1 cellular context compared by ENCODE assay signal in genomic region chr17:50663812-50664374, GRCh38.
TF ChIP-seq lines count a peak whose summit lies in the region.

No MANE protein-coding gene starts in this region.

TF ChIP-seq in HepG2, 621 proteins besides CTCF, POLR2A, EP300 and RAD21 (continued from another document and continues in another):
- no peak for TF ChIP-seq ZKSCAN8 (CRISPR knock-in tag; IDR thresholded peaks at IDR 0.05; ENCODE audit: borderline replicate concordance)
- no peak for TF ChIP-seq FOXP1 (IDR thresholded peaks at IDR 0.05)
- 0 out of 2 replicates have a peak, but pooled peaks have one; percentile 8 for TF ChIP-seq FOXP1 (CRISPR knock-in tag; IDR thresholded peaks at IDR 0.05)
- TF ChIP-seq ZKSCAN1 (IDR thresholded peaks at IDR 0.05; ENCODE audit: low read length), result no peak
- TF ChIP-seq U2AF1 (optimal IDR thresholded peaks at IDR 0.05; ENCODE audit: low read depth, low read length), result no peak
- no peak for TF ChIP-seq ZNF660 (CRISPR knock-in tag; IDR thresholded peaks at IDR 0.05; ENCODE audit: borderline replicate concordance, low read depth)
- no peak for TF ChIP-seq ATAD3A (CRISPR knock-in tag; IDR thresholded peaks at IDR 0.05)
- no peak for TF ChIP-seq ZNF18 (CRISPR knock-in tag; IDR thresholded peaks at IDR 0.05; ENCODE audit: insufficient replicate concordance)
- TF ChIP-seq MAX (IDR thresholded peaks at IDR 0.05), result peak; percentile 66; the same call in 1 of the 2 replicates
- no peak for TF ChIP-seq TCF7 (IDR thresholded peaks at IDR 0.05; ENCODE audit: low read depth)
- no peak for TF ChIP-seq ZMYM2 (CRISPR knock-in tag; IDR thresholded peaks at IDR 0.05)
- TF ChIP-seq CEBPB (IDR thresholded peaks at IDR 0.05; ENCODE audit: borderline replicate concordance, low read depth, low read length), result no peak
- no peak for TF ChIP-seq MBD4 (IDR thresholded peaks at IDR 0.05; ENCODE audit: borderline replicate concordance, low read length)
- no peak for TF ChIP-seq NCOA5 (CRISPR knock-in tag; IDR thresholded peaks at IDR 0.05)
- no peak for TF ChIP-seq ZNF362 (CRISPR knock-in tag; IDR thresholded peaks at IDR 0.05; ENCODE audit: borderline replicate concordance)
- no peak for TF ChIP-seq BATF2 (CRISPR knock-in tag; IDR thresholded peaks at IDR 0.05)
- no peak for TF ChIP-seq ZNF570 (CRISPR knock-in tag; IDR thresholded peaks at IDR 0.05; ENCODE audit: borderline replicate concordance)
- TF ChIP-seq POGK (CRISPR knock-in tag; conservative IDR thresholded peaks at IDR 0.05), result no peak
- TF ChIP-seq CCDC6 (CRISPR knock-in tag; IDR thresholded peaks at IDR 0.05), result no peak
- 0 out of 2 replicates have a peak, but pooled peaks have one; percentile 34 for TF ChIP-seq ZNF670 (CRISPR knock-in tag; IDR thresholded peaks at IDR 0.05; ENCODE audit: borderline replicate concordance)
- no peak for TF ChIP-seq ZNF230 (CRISPR knock-in tag; IDR thresholded peaks at IDR 0.05)
- TF ChIP-seq ZNF569 (CRISPR knock-in tag; IDR thresholded peaks at IDR 0.05; ENCODE audit: borderline replicate concordance), result no peak
- TF ChIP-seq SNRNP70 (IDR thresholded peaks at IDR 0.05; ENCODE audit: low read depth, low read length), result no peak
- TF ChIP-seq GTF3A (CRISPR knock-in tag; conservative IDR thresholded peaks at IDR 0.05), result no peak
- no peak for TF ChIP-seq TP53 (CRISPR knock-in tag; conservative IDR thresholded peaks at IDR 0.05)
- TF ChIP-seq ATF2 (CRISPR knock-in tag; IDR thresholded peaks at IDR 0.05), result no peak
- TF ChIP-seq TGIF2 (CRISPR knock-in tag; IDR thresholded peaks at IDR 0.05), result peak; percentile 38; the same call in 1 of the 2 replicates
- TF ChIP-seq PAX8 (CRISPR knock-in tag; IDR thresholded peaks at IDR 0.05; ENCODE audit: borderline replicate concordance), result no peak
- TF ChIP-seq CHD2 (IDR thresholded peaks at IDR 0.05; ENCODE audit: low read depth, low read length), result no peak
- no peak for TF ChIP-seq HMGXB3 (CRISPR knock-in tag; IDR thresholded peaks at IDR 0.05; ENCODE audit: borderline replicate concordance)
- peak; percentile 59; the same call in 1 of the 2 replicates for TF ChIP-seq NFKBIZ (CRISPR knock-in tag; IDR thresholded peaks at IDR 0.05)
- TF ChIP-seq DMAP1 (CRISPR knock-in tag; IDR thresholded peaks at IDR 0.05), result no peak
- TF ChIP-seq JUND (CRISPR knock-in tag; IDR thresholded peaks at IDR 0.05), result no peak
- no peak for TF ChIP-seq SRSF9 (IDR thresholded peaks at IDR 0.05; ENCODE audit: borderline replicate concordance, insufficient read depth, low read depth, low read length, poor library complexity, severe bottlenecking)
- no peak for TF ChIP-seq NR0B2 (CRISPR knock-in tag; IDR thresholded peaks at IDR 0.05)
- no peak for TF ChIP-seq TFDP2 (CRISPR knock-in tag; IDR thresholded peaks at IDR 0.05)
- TF ChIP-seq THAP9 (CRISPR knock-in tag; IDR thresholded peaks at IDR 0.05; ENCODE audit: borderline replicate concordance), result no peak; the same call in 1 of the 2 replicates
- no peak for TF ChIP-seq IRX3 (CRISPR knock-in tag; IDR thresholded peaks at IDR 0.05; ENCODE audit: borderline replicate concordance, low read depth)
- no peak for TF ChIP-seq GZF1 (CRISPR knock-in tag; IDR thresholded peaks at IDR 0.05)
- no peak; the same call in 1 of the 2 replicates for TF ChIP-seq DPF2 (CRISPR knock-in tag; IDR thresholded peaks at IDR 0.05; ENCODE audit: borderline replicate concordance, low read depth)
